Comparison of ENCODE assay signal across 7 cellular contexts in genomic region chr11:123429851-123430735, GRCh38. TPM values are rescaled to one million over a fixed set of nuclear protein-coding genes. Genes with fewer than 3 reads are reported as not detected.
A peak's percentile ranks its signal among the peaks of the same experiment; 100 is the strongest.
DNase-seq lines count a peak whose midpoint lies in the region; ATAC-seq and TF ChIP-seq lines count a peak whose summit lies in the region.

GRAMD1B (plus strand) TSS chr11:123430269; CDS start chr11:123430793, 524 bp downstream.

- peak within 1 kb of the TSS; percentile 14 for H3K14ac ChIP-seq in trophoblast cell (ENCODE audit: low read length)

- H3K27ac Mint-ChIP-seq in type B pancreatic cell, result peak within 1 kb of the TSS; percentile 57

- H3K4me2 ChIP-seq in PC-3 (ENCODE audit: low read length) (peak within 1 kb of the TSS; percentile 83), trophoblast cell (ENCODE audit: low read length) (peak within 1 kb of the TSS; percentile 81)

- no peak within 1 kb of the TSS for H4K12ac ChIP-seq in trophoblast cell (ENCODE audit: low read depth, low read length)

- ATAC-seq in GM18867 (IDR thresholded peaks at IDR 0.05; ENCODE audit: unreplicated experiment) (peak; percentile 46), HG03159 (IDR thresholded peaks at IDR 0.05; ENCODE audit: unreplicated experiment) (peak; percentile 66), PC-3 (peak; percentile 68)

- H3K4me3 Mint-ChIP-seq in type B pancreatic cell, result peak within 1 kb of the TSS; percentile 91

- CTCF ChIA-PET in PC-3 (lab: Charles Lee), result interaction anchor here (1.1 kb wide), 1 partner anchor 23 kb away, joined by 4 read pairs; no protein-coding TSS in a partner anchor

- POLR2A ChIA-PET in PC-3 (lab: Charles Lee; ENCODE audit: unreplicated experiment), result no interaction called here

- peaks cover 34% of the 10 kb centered on the region for H3K4me1 Mint-ChIP-seq in type B pancreatic cell (ENCODE audit: unreplicated experiment)

- WGBS in trophoblast cell (ENCODE audit: extremely low coverage, insufficient coverage, insufficient read length), result no CpG with 5 or more reads among the region's 58 CpGs

- peak within 1 kb of the TSS; percentile 91 for H3K27ac ChIP-seq in PC-3 (ENCODE audit: low read length)
- no peak within 1 kb of the TSS for H3K27ac ChIP-seq in trophoblast cell (ENCODE audit: low read depth, low read length)

- H3K9ac ChIP-seq in PC-3 (ENCODE audit: low read length) (peak within 1 kb of the TSS; percentile 98), trophoblast cell (ENCODE audit: low read length) (no peak within 1 kb of the TSS)

- H3K9me3 Mint-ChIP-seq in type B pancreatic cell, result no peaks in the 10 kb centered on the region

- no peaks in the 10 kb centered on the region for H3K9me3 ChIP-seq in PC-3 (ENCODE audit: low read length)
- no peaks in the 10 kb centered on the region for H3K9me3 ChIP-seq in trophoblast cell (ENCODE audit: insufficient read depth, low read depth, low read length)

- BruUV-seq in PC-3 (replicated peaks; lab: Mats Ljungman, UMichigan), result no TSS peak

- no peak within 1 kb of the TSS for H3K18ac ChIP-seq in trophoblast cell (ENCODE audit: low read length)

- 0 out of 2 replicates have a peak, but pooled peaks cover 2% of the 10 kb centered on the region for H3K36me3 ChIP-seq in PC-3 (ENCODE audit: low read depth, low read length)
- no peaks in the 10 kb centered on the region for H3K36me3 ChIP-seq in trophoblast cell (ENCODE audit: control insufficient read depth in 1 of 2, insufficient read depth in 2 of 2, low read length in 2 of 2)

- peaks cover 4% of the 10 kb centered on the region for H3F3A ChIP-seq in PC-3 (ENCODE audit: low read length, unreplicated experiment)

- no peaks in the 10 kb centered on the region for H3K36me3 Mint-ChIP-seq in type B pancreatic cell

- H3K4me3 ChIP-seq in PC-3 (ENCODE audit: low read length) (peak within 1 kb of the TSS; percentile 88), trophoblast cell (ENCODE audit: low read depth, low read length) (peak within 1 kb of the TSS; percentile 72)

- H4K8ac ChIP-seq in trophoblast cell (ENCODE audit: low read depth, low read length), result peak within 1 kb of the TSS; percentile 39

- peaks cover 50% of the 10 kb centered on the region for H3K79me2 ChIP-seq in PC-3 (ENCODE audit: low read length)
- no peaks in the 10 kb centered on the region for H3K79me2 ChIP-seq in trophoblast cell (ENCODE audit: control insufficient read depth, insufficient read depth, low read length, poor library complexity)

- H2BK5ac ChIP-seq in trophoblast cell (ENCODE audit: low read depth, low read length, poor library complexity), result no peak within 1 kb of the TSS

- intact Hi-C loops in PC-3 (cut with micrococcal nuclease), result no loop called here

- H2AFZ ChIP-seq in PC-3 (ENCODE audit: low read length), result peak within 1 kb of the TSS; percentile 67
- peak within 1 kb of the TSS; percentile 21 for H2AFZ ChIP-seq in trophoblast cell (ENCODE audit: insufficient read depth, low read length, poor library complexity)

- TF ChIP-seq CTCF in PC-3 (conservative IDR thresholded peaks at IDR 0.05; ENCODE audit: low read depth, low read length), result 0 out of 2 replicates have a peak, but pooled peaks have one; percentile 22
- TF ChIP-seq CTCF in type B pancreatic cell (conservative IDR thresholded peaks at IDR 0.05), result peak; percentile 27

- H3K23ac ChIP-seq in trophoblast cell (ENCODE audit: low read length), result no peak within 1 kb of the TSS

- H4K91ac ChIP-seq in trophoblast cell (ENCODE audit: low read depth, low read length), result no peak within 1 kb of the TSS

- no peaks in the 10 kb centered on the region for H3K27me3 ChIP-seq in PC-3 (ENCODE audit: low read length)
- no peaks in the 10 kb centered on the region for H3K27me3 ChIP-seq in trophoblast cell (ENCODE audit: insufficient read depth, low read length)

- H2BK120ac ChIP-seq in trophoblast cell (ENCODE audit: insufficient read depth, low read length, poor library complexity), result no peak within 1 kb of the TSS

- H3K79me1 ChIP-seq in trophoblast cell (ENCODE audit: low read length), result peaks cover 2% of the 10 kb centered on the region

- DNase-seq in PC-3 (peak; percentile 81), glomerular visceral epithelial cell (ENCODE audit: extremely low spot score) (peak; percentile 1), trophoblast cell (peak; percentile 16 to 47), type B pancreatic cell (ENCODE audit: extremely low spot score, unreplicated experiment) (peak; percentile 79)
- DNase-seq in activated T-helper 9 cell treated with anti-CD3 and anti-CD28 coated beads, Interleukin-2, amount 50 U/mL, for 16 hours (ENCODE audit: low read depth), result peak; percentile 63

- H3K4ac ChIP-seq in trophoblast cell (ENCODE audit: low read depth, low read length), result no peak within 1 kb of the TSS

- peaks cover 43% of the 10 kb centered on the region for H3K4me1 ChIP-seq in PC-3 (ENCODE audit: insufficient read depth, low read length)
- H3K4me1 ChIP-seq in trophoblast cell (ENCODE audit: control insufficient read depth in 1 of 2, insufficient read depth in 2 of 2, low read length in 2 of 2), result peaks cover 7 to 9% of the 10 kb centered on the region in 2 experiments

- no peaks in the 10 kb centered on the region for H3K9me2 ChIP-seq in PC-3 (replicated peaks; ENCODE audit: low read length)

- no peak within 1 kb of the TSS for H2AK5ac ChIP-seq in trophoblast cell (ENCODE audit: low read length)

- peaks cover 56% of the 10 kb centered on the region for H3K27me3 Mint-ChIP-seq in type B pancreatic cell

- no peak within 1 kb of the TSS for H2BK12ac ChIP-seq in trophoblast cell (ENCODE audit: low read length)

- peaks cover 10% of the 10 kb centered on the region; the same call in 1 of the 2 replicates for H4K20me1 ChIP-seq in PC-3 (ENCODE audit: low read length)

RNA-seq across cellular contexts. Expression of gene GRAMD1B, which starts in this region (rescaled TPM):
- total RNA-seq in PC-3 (2014; rRNA removed), result 82.1 and 110 TPM in 2 replicates
- polyA plus RNA-seq in trophoblast cell (2013), result 8.6 and 10.2 TPM in 2 replicates
- total RNA-seq in type B pancreatic cell (ENCODE audit: low replicate concordance), result 2.6 and 15.2 TPM in 2 replicates

Comparison
In these comparisons a context has a peak if more than half of its experiments do, and no peak if none do; other contexts are left out.
1. DNase-seq: peak in every context shown above with its lines; median percentile 81 in PC-3; 79 in type B pancreatic cell; 63 in activated T-helper 9 cell treated with anti-CD3 and anti-CD28 coated beads, Interleukin-2, amount 50 U/mL, for 16 hours; 32 in trophoblast cell; 1 in glomerular visceral epithelial cell.